8 cellular contexts compared by ENCODE assay signal in genomic region chr3:46406786-46407611, GRCh38. TPM values are rescaled to one million over a fixed set of nuclear protein-coding genes. Genes with fewer than 3 reads are reported as not detected.
DNase-seq lines count a peak whose midpoint lies in the region; ATAC-seq lines count a peak whose summit lies in the region.

TSS of gene CCR5AS (minus strand) at chr3:46407066.
TSS of gene CCRL2 (plus strand) at chr3:46407259. CDS start at chr3:46408080, 821 bp downstream.

- peak; percentile 91 for DNase-seq in CD1c-positive myeloid dendritic cell (ENCODE audit: extremely low spot score)
- DNase-seq in M059J (ENCODE audit: low read depth) = peak; percentile 56
- DNase-seq in activated CD8-positive, alpha-beta memory T cell treated with anti-CD3 and anti-CD28 coated beads, Interleukin-2, amount 50 U/mL, for 48 hours = peak; percentile 64
- DNase-seq in germinal center (ENCODE audit: low spot score) = peak; percentile 12
- DNase-seq in posterior vena cava (ENCODE audit: low spot score) = peak; percentile 87
- no peak for DNase-seq in SIG-M5 (lab: John Stamatoyannopoulos, UW)

- intact Hi-C loops in posterior vena cava (cut with DNase I) = no loop called here

- ATAC-seq in HG03175 (IDR thresholded peaks at IDR 0.05; ENCODE audit: unreplicated experiment) = no peak
- ATAC-seq in GM21423 (IDR thresholded peaks at IDR 0.05; ENCODE audit: unreplicated experiment) = no peak

RNA-seq across cellular contexts. Expression of gene CCRL2, which starts in this region (rescaled TPM):
- 0.27 and 1.0 TPM in 2 replicates for total RNA-seq in M059J (2014; rRNA removed; shearing (Covaris generic))
- total RNA-seq in posterior vena cava = 1 to 10 TPM; 2.0 to 2.4 TPM
